ENCODE assay signal across 9 cellular contexts in the genomic region with DNA sequence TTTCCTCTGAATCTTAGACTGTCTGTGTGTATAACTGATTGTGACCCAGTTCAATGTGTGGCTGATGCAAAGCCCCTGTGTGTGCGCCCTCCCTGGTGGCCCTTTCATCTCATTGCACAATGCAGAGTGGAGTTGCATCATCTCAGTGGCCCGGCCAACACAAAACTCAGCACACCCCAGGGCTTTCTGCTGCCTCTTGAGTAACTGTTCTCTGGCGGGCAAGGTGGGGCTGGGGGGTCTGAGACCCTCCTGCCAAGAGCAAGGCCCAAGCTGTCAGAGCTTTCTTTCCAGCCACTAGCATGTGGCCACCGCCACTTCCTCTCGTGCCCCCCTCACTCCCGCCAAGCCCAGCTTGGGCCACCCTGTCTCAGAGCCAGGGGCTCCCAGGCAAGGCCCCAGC.
DNase-seq lines count a peak whose midpoint lies in the region; ATAC-seq, FAIRE-seq and TF ChIP-seq lines count a peak whose summit lies in the region.
"Had no signal": no experiment of that assay in that cellular context is flagged by ENCODE, and none has a peak within 500 bp of the region (broad histone marks: within the 10 kb centered on the region; RNA-seq: fewer than 3 reads in every experiment).

No MANE protein-coding gene starts in this region.

- no peaks in the 10 kb centered on the region for H3K79me2 ChIP-seq in HepG2 (ENCODE audit: insufficient read depth, low read length)

- no peak overlapping the region for H3K9ac ChIP-seq in HepG2 (ENCODE audit: insufficient read depth, low read depth, low read length)

- FAIRE-seq in HepG2 (lab: Jason Lieb, UNC), result peak; percentile 51

- DNase-seq in AG04450 (ENCODE audit: low read depth, low spot score) (no peak), body of pancreas (peak; percentile 50 to 78 (median 62)), HepG2 (ENCODE audit: low spot score) (peak; percentile 62), NCI-H187 (lab: John Stamatoyannopoulos, UW) (no peak), nephron progenitor cell (no peak)
- DNase-seq in stimulated activated CD4-positive, alpha-beta T cell treated with anti-CD3 and anti-CD28 coated beads, Interleukin-15, amount 100 ng/mL, for 24 hours, result no peak

- peaks cover 5% of the 10 kb centered on the region for H3K9me3 Mint-ChIP-seq in nephron progenitor cell

- POLR2A ChIA-PET in AG04450 (lab: Yijun Ruan, JAX) (no interaction called here), HepG2 (lab: Yijun Ruan, JAX) (no interaction called here)

- CTCF ChIA-PET in AG04450 (lab: Charles Lee) (interaction anchor here (0.5 to 1.4 kb wide), 3 partner anchors 15 to 128 kb away, joined by 4 to 5 read pairs (median 5); no protein-coding TSS in a partner anchor), HepG2 (lab: Yijun Ruan, JAX; ENCODE audit: low intra/inter-chr PET ratio, low total read pairs) (interaction anchor here (2.5 kb wide), 1 partner anchor 128 kb away, joined by 54 read pairs; no protein-coding TSS in a partner anchor)

- WGBS in body of pancreas, 2 donors, result 57% methylated on average over 5 to 6 of the region's 6 CpGs
- 46% methylated on average over 6 of the region's 6 CpGs for WGBS in HepG2 (ENCODE audit: low lambda C conversion rate)

- TF ChIP-seq RAD21 in Ishikawa (IDR thresholded peaks at IDR 0.05; ENCODE audit: low read depth) (no peak), HepG2 (CRISPR knock-in tag; IDR thresholded peaks at IDR 0.05) (no peak)

- no peak overlapping the region for H3K4me3 ChIP-seq in AG04450 (ENCODE audit: low read depth, low read length)
- H3K4me3 ChIP-seq in body of pancreas, result no peak overlapping the region
- peak overlapping the region in 1 of 3 experiments; percentile 10; a peak in 1 of 6 replicates for H3K4me3 ChIP-seq in HepG2 (replicated peaks in 1 of 3; ENCODE audit: insufficient read depth in 1 of 3, low read depth in 2 of 3, low read length in 3 of 3)
- H3K4me3 ChIP-seq: skin epidermis had no signal

- TF ChIP-seq CTCF in AG04450 (IDR thresholded peaks at IDR 0.05; ENCODE audit: low read depth, low read length), result peak; percentile 24
- TF ChIP-seq CTCF in body of pancreas (IDR thresholded peaks at IDR 0.05), result peak in 3 of 7 experiments; percentile 11 to 16 (median 13)
- peak; percentile 53 for TF ChIP-seq CTCF in HepG2 (CRISPR knock-in tag; IDR thresholded peaks at IDR 0.05)
- no peak for TF ChIP-seq CTCF in nephron progenitor cell (IDR thresholded peaks at IDR 0.05)

- H3K4me2 ChIP-seq in HepG2 (ENCODE audit: low read depth, low read length), result peak overlapping the region; percentile 46

- no peaks in the 10 kb centered on the region for H3K36me3 Mint-ChIP-seq in nephron progenitor cell (ENCODE audit: low read depth)

- no peak overlapping the region for H3K4me3 Mint-ChIP-seq in nephron progenitor cell

- H3K27ac Mint-ChIP-seq in nephron progenitor cell, result no peak overlapping the region

- H3K9me3 ChIP-seq in AG04450 (ENCODE audit: control insufficient read depth, insufficient read depth, low read length) (peaks cover 4% of the 10 kb centered on the region), body of pancreas (no peaks in the 10 kb centered on the region), HepG2 (ENCODE audit: low read length) (no peaks in the 10 kb centered on the region)

- TF ChIP-seq EP300 in Ishikawa (IDR thresholded peaks at IDR 0.05; ENCODE audit: borderline replicate concordance) (no peak), HepG2 (IDR thresholded peaks at IDR 0.05; ENCODE audit: low read depth in 2 of 2, low read length in 2 of 2) (peak; percentile 49 to 83; a peak in 3 of 4 replicates), HepG2 (CRISPR knock-in tag; IDR thresholded peaks at IDR 0.05; ENCODE audit: borderline replicate concordance) (no peak)

- peak; percentile 62 for ATAC-seq in body of pancreas
- peak; percentile 35; the same call in 2 of the 3 replicates for ATAC-seq in HepG2
- no peak for ATAC-seq in GM18498 (IDR thresholded peaks at IDR 0.05; ENCODE audit: unreplicated experiment)

- H3K4me1 ChIP-seq in body of pancreas, result peaks cover 6% of the 10 kb centered on the region
- H3K4me1 ChIP-seq in HepG2 (ENCODE audit: insufficient read depth, low read length), result peaks cover 46% of the 10 kb centered on the region

- H3K27me3 ChIP-seq in AG04450 (ENCODE audit: control insufficient read depth, insufficient read depth, low read length) (no peaks in the 10 kb centered on the region), body of pancreas (no peaks in the 10 kb centered on the region), HepG2 (ENCODE audit: control insufficient read depth in 1 of 2, insufficient read depth in 2 of 2, low read length in 2 of 2) (no peaks in the 10 kb centered on the region)

- in situ Hi-C loops in HepG2 (cut with HindIII; ENCODE audit: extremely low pct_ligation_motif_present, low pct_unique_long_range_greater_than_20kb), result no loop called here

- no peak for TF ChIP-seq POLR2A in body of pancreas (IDR thresholded peaks at IDR 0.05)
- TF ChIP-seq POLR2A in HepG2 (IDR thresholded peaks at IDR 0.05; ENCODE audit: insufficient read depth in 1 of 2, low read depth in 2 of 2, low read length in 2 of 2), result no peak

- H3K27me3 Mint-ChIP-seq in nephron progenitor cell (ENCODE audit: low read depth, poor library complexity), result peaks cover 7% of the 10 kb centered on the region

- H3K27ac ChIP-seq in AG04450 (ENCODE audit: low read depth, low read length) (no peak overlapping the region), body of pancreas (no peak overlapping the region), HepG2 (ENCODE audit: extremely low read length, insufficient read depth, low read length) (no peak overlapping the region)
- H3K27ac ChIP-seq: skin epidermis had no signal

- H3K36me3 ChIP-seq in body of pancreas (replicated peaks in 1 of 2; ENCODE audit: insufficient read depth in 1 of 2, low read depth in 2 of 2), result no peaks in the 10 kb centered on the region
- H3K36me3 ChIP-seq in HepG2 (replicated peaks in 1 of 2; ENCODE audit: control insufficient read depth in 1 of 2, insufficient read depth in 2 of 2, low read length in 2 of 2), result no peaks in the 10 kb centered on the region

- H2AFZ ChIP-seq in HepG2 (ENCODE audit: low read length), result no peak overlapping the region

- peaks cover 27% of the 10 kb centered on the region for H3K4me1 Mint-ChIP-seq in nephron progenitor cell

- H4K20me1 ChIP-seq in HepG2 (ENCODE audit: insufficient read depth, low read length), result no peaks in the 10 kb centered on the region

- intact Hi-C loops in body of pancreas (cut with DNase I) (loop anchor here (10.0 kb wide), 1 partner anchor 114 kb away; no protein-coding TSS in a partner anchor), HepG2 (cut with micrococcal nuclease; ENCODE audit: unreplicated experiment) (no loop called here)

- no TSS peak for BruUV-seq in HepG2 (replicated peaks; lab: Mats Ljungman, UMichigan)

TF ChIP-seq in Ishikawa, 13 proteins besides CTCF, POLR2A, EP300 and RAD21:
- TF ChIP-seq EGR1 (IDR thresholded peaks at IDR 0.05), result no peak
- peak; percentile 98 for TF ChIP-seq CEBPB (IDR thresholded peaks at IDR 0.05)
TF ChIP-seq in Ishikawa: peak in this region for 1.

TF ChIP-seq in HepG2, 621 proteins besides CTCF, POLR2A, EP300 and RAD21 (continues in another document):
- TF ChIP-seq, protein P1, sequence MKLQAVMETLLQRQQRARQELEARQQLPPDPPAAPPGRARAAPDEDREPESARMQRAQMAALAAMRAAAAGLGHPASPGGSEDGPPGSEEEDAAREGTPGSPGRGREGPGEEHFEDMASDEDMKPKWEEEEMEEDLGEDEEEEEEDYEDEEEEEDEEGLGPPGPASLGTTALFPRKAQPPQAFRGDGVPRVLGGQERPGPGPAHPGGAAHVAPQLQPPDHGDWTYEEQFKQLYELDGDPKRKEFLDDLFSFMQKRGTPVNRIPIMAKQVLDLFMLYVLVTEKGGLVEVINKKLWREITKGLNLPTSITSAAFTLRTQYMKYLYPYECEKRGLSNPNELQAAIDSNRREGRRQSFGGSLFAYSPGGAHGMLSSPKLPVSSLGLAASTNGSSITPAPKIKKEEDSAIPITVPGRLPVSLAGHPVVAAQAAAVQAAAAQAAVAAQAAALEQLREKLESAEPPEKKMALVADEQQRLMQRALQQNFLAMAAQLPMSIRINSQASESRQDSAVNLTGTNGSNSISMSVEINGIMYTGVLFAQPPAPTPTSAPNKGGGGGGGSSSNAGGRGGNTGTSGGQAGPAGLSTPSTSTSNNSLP (IDR thresholded peaks at IDR 0.05; ENCODE audit: low read depth, low read length), result no peak
- TF ChIP-seq GFI1 (CRISPR knock-in tag; IDR thresholded peaks at IDR 0.05; ENCODE audit: borderline replicate concordance) (no peak), NR2F6 (IDR thresholded peaks at IDR 0.05) (0 out of 2 replicates have a peak, but pooled peaks have one; percentile 37), NR2F6 (CRISPR knock-in tag; IDR thresholded peaks at IDR 0.05) (peak; percentile 62; the same call in 1 of the 2 replicates), EEA1 (CRISPR knock-in tag; IDR thresholded peaks at IDR 0.05; ENCODE audit: borderline replicate concordance) (no peak), NR2F1 (CRISPR knock-in tag; IDR thresholded peaks at IDR 0.05) (0 out of 4 replicates have a peak, but pooled peaks of 1 of the 2 experiments have one; percentile 5), ZBTB7B (CRISPR knock-in tag; IDR thresholded peaks at IDR 0.05) (peak; percentile 91)
- TF ChIP-seq, protein P2, sequence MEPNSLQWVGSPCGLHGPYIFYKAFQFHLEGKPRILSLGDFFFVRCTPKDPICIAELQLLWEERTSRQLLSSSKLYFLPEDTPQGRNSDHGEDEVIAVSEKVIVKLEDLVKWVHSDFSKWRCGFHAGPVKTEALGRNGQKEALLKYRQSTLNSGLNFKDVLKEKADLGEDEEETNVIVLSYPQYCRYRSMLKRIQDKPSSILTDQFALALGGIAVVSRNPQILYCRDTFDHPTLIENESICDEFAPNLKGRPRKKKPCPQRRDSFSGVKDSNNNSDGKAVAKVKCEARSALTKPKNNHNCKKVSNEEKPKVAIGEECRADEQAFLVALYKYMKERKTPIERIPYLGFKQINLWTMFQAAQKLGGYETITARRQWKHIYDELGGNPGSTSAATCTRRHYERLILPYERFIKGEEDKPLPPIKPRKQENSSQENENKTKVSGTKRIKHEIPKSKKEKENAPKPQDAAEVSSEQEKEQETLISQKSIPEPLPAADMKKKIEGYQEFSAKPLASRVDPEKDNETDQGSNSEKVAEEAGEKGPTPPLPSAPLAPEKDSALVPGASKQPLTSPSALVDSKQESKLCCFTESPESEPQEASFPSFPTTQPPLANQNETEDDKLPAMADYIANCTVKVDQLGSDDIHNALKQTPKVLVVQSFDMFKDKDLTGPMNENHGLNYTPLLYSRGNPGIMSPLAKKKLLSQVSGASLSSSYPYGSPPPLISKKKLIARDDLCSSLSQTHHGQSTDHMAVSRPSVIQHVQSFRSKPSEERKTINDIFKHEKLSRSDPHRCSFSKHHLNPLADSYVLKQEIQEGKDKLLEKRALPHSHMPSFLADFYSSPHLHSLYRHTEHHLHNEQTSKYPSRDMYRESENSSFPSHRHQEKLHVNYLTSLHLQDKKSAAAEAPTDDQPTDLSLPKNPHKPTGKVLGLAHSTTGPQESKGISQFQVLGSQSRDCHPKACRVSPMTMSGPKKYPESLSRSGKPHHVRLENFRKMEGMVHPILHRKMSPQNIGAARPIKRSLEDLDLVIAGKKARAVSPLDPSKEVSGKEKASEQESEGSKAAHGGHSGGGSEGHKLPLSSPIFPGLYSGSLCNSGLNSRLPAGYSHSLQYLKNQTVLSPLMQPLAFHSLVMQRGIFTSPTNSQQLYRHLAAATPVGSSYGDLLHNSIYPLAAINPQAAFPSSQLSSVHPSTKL (CRISPR knock-in tag; IDR thresholded peaks at IDR 0.05), result peak; percentile 63

Comparison
In these comparisons a context has a peak if more than half of its experiments do, and no peak if none do; other contexts are left out.
1. DNase-seq: peak in body of pancreas (4 of 4) and HepG2 (single experiment); none in AG04450 (single experiment), stimulated activated CD4-positive, alpha-beta T cell treated with anti-CD3 and anti-CD28 coated beads, Interleukin-15, amount 100 ng/mL, for 24 hours (single experiment), NCI-H187 (0 of 2) and nephron progenitor cell (single experiment).